Comparison of ENCODE assay signal across 20 cellular contexts in genomic region chr1:5996641-5997270, GRCh38.
"Had no signal": no experiment of that assay in that cellular context is flagged by ENCODE, and none has a peak within 500 bp of the region (broad histone marks: within the 10 kb centered on the region; RNA-seq: fewer than 3 reads in every experiment).

No MANE protein-coding gene starts in this region.

- H3K4me3 Mint-ChIP-seq: activated naive CD4-positive, alpha-beta T cell treated with anti-CD3 and anti-CD28 coated beads for 36 hours; activated naive CD8-positive, alpha-beta T cell treated with anti-CD3 and anti-CD28 coated beads, Interleukin-2, amount 50 U/mL, for 24 hours; dendritic cell treated with granulocyte-macrophage colony-stimulating factor and Interleukin-4, amounts not matched to agents 40 ng/mL and 50 ng/mL, for 4 days; mesothelial cell of epicardium had no signal

- H3K4me3 ChIP-seq: ascending aorta, gastroesophageal sphincter, stomach had no signal

- H3K27me3 Mint-ChIP-seq: activated T-helper 17 cell treated with anti-CD3 and anti-CD28 coated beads, Interleukin-2, amount 50 U/mL, for 72 hours; natural killer cell treated with Interleukin-12 subunit alpha and Interleukin-12 subunit beta and Interleukin-15 and Interleukin-18, amount 100 ng/mL, for 72 hours had no signal

- H3K27ac Mint-ChIP-seq: activated naive CD4-positive, alpha-beta T cell treated with anti-CD3 and anti-CD28 coated beads for 36 hours; activated naive CD8-positive, alpha-beta T cell treated with anti-CD3 and anti-CD28 coated beads, Interleukin-2, amount 50 U/mL, for 24 hours; dendritic cell treated with granulocyte-macrophage colony-stimulating factor and Interleukin-4, amounts not matched to agents 40 ng/mL and 50 ng/mL, for 4 days; mesothelial cell of epicardium had no signal

- H3K27me3 ChIP-seq: ascending aorta, gastroesophageal sphincter had no signal

- H3K9me3 ChIP-seq: ascending aorta, gastroesophageal sphincter, stomach had no signal

- ATAC-seq: activated naive CD8-positive, alpha-beta T cell treated with anti-CD3 and anti-CD28 coated beads, Interleukin-2, amount 50 U/mL, for 24 hours; activated T-helper 17 cell treated with anti-CD3 and anti-CD28 coated beads, Interleukin-2, amount 50 U/mL, for 72 hours; esophagus mucosa; gastroesophageal sphincter; natural killer cell treated with Interleukin-12 subunit alpha and Interleukin-12 subunit beta and Interleukin-15 and Interleukin-18, amount 100 ng/mL, for 72 hours had no signal

- H3K36me3 Mint-ChIP-seq: mesothelial cell of epicardium; natural killer cell treated with Interleukin-12 subunit alpha and Interleukin-12 subunit beta and Interleukin-15 and Interleukin-18, amount 100 ng/mL, for 72 hours had no signal

- H3K36me3 ChIP-seq: ascending aorta had no signal

- H3K27ac ChIP-seq: ascending aorta, gastroesophageal sphincter, stomach, WERI-Rb-1 had no signal

- DNase-seq: activated CD4-positive, alpha-beta T cell treated with anti-CD3 and anti-CD28 coated beads for 1 hour; activated naive CD4-positive, alpha-beta T cell treated with anti-CD3 and anti-CD28 coated beads for 36 hours; activated naive CD8-positive, alpha-beta T cell treated with anti-CD3 and anti-CD28 coated beads, Interleukin-2, amount 50 U/mL, for 24 hours; activated T-cell treated with anti-CD3 and anti-CD28 coated beads for 4 hours; effector CD8-positive, alpha-beta T cell; immature natural killer cell; occipital lobe; small intestine; stimulated activated CD4-positive, alpha-beta T cell treated with anti-CD3 and anti-CD28 coated beads, Interleukin-4, amount 100 ng/mL, for 1 hour; stomach; SW 1271; trophoblast cell; WERI-Rb-1 had no signal
